Comparison of ENCODE assay signal across 20 cellular contexts in genomic region chr14:22583994-22584393, GRCh38. TPM values are rescaled to one million over a fixed set of nuclear protein-coding genes. Genes with fewer than 3 reads are reported as not detected.
DNase-seq lines count a peak whose midpoint lies in the region; ATAC-seq and TF ChIP-seq lines count a peak whose summit lies in the region.
"Had no signal": no experiment of that assay in that cellular context is flagged by ENCODE, and none has a peak within 500 bp of the region (broad histone marks: within the 10 kb centered on the region; RNA-seq: fewer than 3 reads in every experiment).

No MANE protein-coding gene starts in this region.

- ATAC-seq in T-helper 17 cell: no peak
- no peak for ATAC-seq in PC-3
- ATAC-seq: heart right ventricle, pancreas had no signal

- CTCF ChIA-PET in PC-3 (lab: Charles Lee): no interaction called here

- TF ChIP-seq CTCF in thyroid gland (IDR thresholded peaks at IDR 0.05) (no peak), PC-3 (conservative IDR thresholded peaks at IDR 0.05; ENCODE audit: low read depth, low read length) (no peak)

- H3K27me3 ChIP-seq in thyroid gland: no peaks in the 10 kb centered on the region
- H3K27me3 ChIP-seq in PC-3 (ENCODE audit: low read length): no peaks in the 10 kb centered on the region
- H3K27me3 ChIP-seq: heart right ventricle, MG63, pancreas, SJSA1, tibial artery had no signal

- no peaks in the 10 kb centered on the region for H3K27me3 Mint-ChIP-seq in T-helper 17 cell

- H2AFZ ChIP-seq in PC-3 (ENCODE audit: low read length): no peak overlapping the region

- H3K4me3 Mint-ChIP-seq in T-helper 17 cell: peak overlapping the region; percentile 60

- POLR2A ChIA-PET in PC-3 (lab: Charles Lee; ENCODE audit: unreplicated experiment): no interaction called here

- H3K9me3 ChIP-seq in T-helper 17 cell (ENCODE audit: control insufficient read depth, low read length, poor library complexity, severe bottlenecking): no peaks in the 10 kb centered on the region
- no peaks in the 10 kb centered on the region for H3K9me3 ChIP-seq in thyroid gland
- no peaks in the 10 kb centered on the region for H3K9me3 ChIP-seq in PC-3 (ENCODE audit: low read length)
- H3K9me3 ChIP-seq: heart right ventricle, MG63, pancreas, SJSA1, tibial artery had no signal

- no peak overlapping the region for H3K4me2 ChIP-seq in PC-3 (ENCODE audit: low read length)

- peak overlapping the region; percentile 98 for H3K27ac Mint-ChIP-seq in T-helper 17 cell

- no peak overlapping the region for H3K9ac ChIP-seq in PC-3 (ENCODE audit: low read length)

- no TSS peak for BruUV-seq in PC-3 (replicated peaks; lab: Mats Ljungman, UMichigan)

- H3K36me3 Mint-ChIP-seq in T-helper 17 cell (ENCODE audit: low read depth): peaks cover 4% of the 10 kb centered on the region

- intact Hi-C loops in thyroid gland (cut with DNase I): no loop called here
- intact Hi-C loops in PC-3 (cut with micrococcal nuclease): no loop called here

- H3K36me3 ChIP-seq in thyroid gland: no peaks in the 10 kb centered on the region
- peaks cover 6% of the 10 kb centered on the region; the same call in 1 of the 2 replicates for H3K36me3 ChIP-seq in PC-3 (ENCODE audit: low read depth, low read length)
- H3K36me3 ChIP-seq: pancreas, tibial artery had no signal

- H3K4me3 ChIP-seq in thyroid gland (replicated peaks in 1 of 3) (no peak overlapping the region), PC-3 (ENCODE audit: low read length) (no peak overlapping the region)
- H3K4me3 ChIP-seq: heart right ventricle, MG63, pancreas, SJSA1, tibial artery had no signal

- no peak for TF ChIP-seq POLR2A in thyroid gland (IDR thresholded peaks at IDR 0.05)

- peaks cover 90% of the 10 kb centered on the region for H3K79me2 ChIP-seq in PC-3 (ENCODE audit: low read length)

- no peaks in the 10 kb centered on the region for H3F3A ChIP-seq in PC-3 (ENCODE audit: low read length, unreplicated experiment)

- H3K4me1 ChIP-seq in thyroid gland: peaks cover 55 to 63% of the 10 kb centered on the region in 2 donors
- H3K4me1 ChIP-seq in PC-3 (ENCODE audit: insufficient read depth, low read length): peaks cover 18% of the 10 kb centered on the region

- peaks cover 25% of the 10 kb centered on the region; the same call in 1 of the 2 replicates for H4K20me1 ChIP-seq in PC-3 (ENCODE audit: low read length)

- H3K27ac ChIP-seq in thyroid gland (peak overlapping the region; percentile 62 to 78 (median 71)), PC-3 (ENCODE audit: low read length) (no peak overlapping the region)
- H3K27ac ChIP-seq: pancreas, SJSA1 had no signal

- DNase-seq in stimulated activated CD4-positive, alpha-beta T cell treated with anti-CD3 and anti-CD28 coated beads, Interleukin-4, amount 100 ng/mL, for 24 hours: peak; percentile 11
- DNase-seq in stimulated activated CD4-positive, alpha-beta T cell treated with anti-CD3 and anti-CD28 coated beads, Interleukin-12 subunit alpha, Interleukin-12 subunit beta, amount 100 ng/mL, for 4 hours: no peak
- no peak for DNase-seq in T-helper 17 cell
- peak; percentile 19 for DNase-seq in kidney tubule cell (ENCODE audit: low spot score)
- no peak for DNase-seq in thyroid gland
- no peak for DNase-seq in NCI-H748 treated with DMSO at 0.1 percent for 48 hours (lab: John Stamatoyannopoulos, UW)
- DNase-seq in PC-3: no peak
- DNase-seq in NCI-H524 treated with DMSO at 0.1 percent for 48 hours (lab: John Stamatoyannopoulos, UW): no peak
- DNase-seq: AML-193; DMS153; heart right ventricle; kidney; MG63; midbrain; NCI-H1694; NCI-H345; pancreas; stimulated activated CD4-positive, alpha-beta T cell treated with anti-CD3 and anti-CD28 coated beads, Interleukin-2, amount 100 ng/mL, for 48 hours; tibial artery had no signal

- no peaks in the 10 kb centered on the region for H3K9me2 ChIP-seq in PC-3 (replicated peaks; ENCODE audit: low read length)

- 28 to 31% methylated on average over 1 of the region's 1 CpG for WGBS in thyroid gland, 2 donors

- H3K4me1 Mint-ChIP-seq in T-helper 17 cell: peaks cover 62% of the 10 kb centered on the region

RNA-seq across cellular contexts. Expression of gene DAD1, which starts 5.0 kb away (rescaled TPM):
- total RNA-seq in T-helper 17 cell (10 to 100 TPM; 95.4 to 96.0 TPM), thyroid gland (100 to 1,000 TPM; 235 to 430 (median 335) TPM), PC-3 (2014; rRNA removed) (228 and 258 TPM in 2 replicates)

RNA-seq across cellular contexts. Expression of gene ABHD4, which starts 14.1 kb away (rescaled TPM):
- total RNA-seq in T-helper 17 cell (10 to 100 TPM; 12.3 to 19.0 TPM), thyroid gland (10 to 100 TPM; 31.5 to 66.4 (median 53.7) TPM), PC-3 (2014; rRNA removed) (9.1 and 9.6 TPM in 2 replicates)

Comparison
In these comparisons a context has a peak if more than half of its experiments do, and no peak if none do; other contexts are left out.
1. DNase-seq: peak in stimulated activated CD4-positive, alpha-beta T cell treated with anti-CD3 and anti-CD28 coated beads, Interleukin-4, amount 100 ng/mL, for 24 hours (single experiment) and kidney tubule cell (single experiment); none in stimulated activated CD4-positive, alpha-beta T cell treated with anti-CD3 and anti-CD28 coated beads, Interleukin-12 subunit alpha, Interleukin-12 subunit beta, amount 100 ng/mL, for 4 hours (single experiment), T-helper 17 cell (0 of 3), thyroid gland (0 of 2), NCI-H748 treated with DMSO at 0.1 percent for 48 hours (single experiment), PC-3 (single experiment) and NCI-H524 treated with DMSO at 0.1 percent for 48 hours (single experiment).